In the genomic region with DNA sequence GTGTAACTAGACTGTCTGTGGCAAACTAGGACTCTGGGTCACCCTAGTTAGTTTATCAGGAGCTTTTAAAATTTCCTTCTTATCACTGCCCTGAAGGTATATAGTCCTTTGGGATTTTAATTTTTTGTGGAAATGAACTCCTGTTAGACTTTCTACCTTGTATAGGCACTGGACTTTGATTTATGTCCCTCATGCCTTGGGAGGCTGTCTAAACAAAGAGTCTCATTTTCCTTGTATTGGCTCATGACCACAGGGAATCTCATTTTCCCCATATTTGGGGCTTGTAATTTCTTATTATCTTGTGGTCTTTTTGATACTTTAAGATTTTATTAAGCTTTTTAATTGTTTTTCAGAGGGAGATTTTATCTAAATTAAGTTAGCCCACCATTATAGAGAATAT, we compare ENCODE assay signal across 3 cellular contexts.
TF ChIP-seq lines count a peak whose summit lies in the region.

No MANE protein-coding gene starts in this region.

TF ChIP-seq in SK-N-SH, 30 proteins besides CTCF, POLR2A, EP300 and RAD21:
- no peak for TF ChIP-seq FOSL2 (IDR thresholded peaks at IDR 0.05; ENCODE audit: borderline replicate concordance, low read depth)
- TF ChIP-seq, protein P1, sequence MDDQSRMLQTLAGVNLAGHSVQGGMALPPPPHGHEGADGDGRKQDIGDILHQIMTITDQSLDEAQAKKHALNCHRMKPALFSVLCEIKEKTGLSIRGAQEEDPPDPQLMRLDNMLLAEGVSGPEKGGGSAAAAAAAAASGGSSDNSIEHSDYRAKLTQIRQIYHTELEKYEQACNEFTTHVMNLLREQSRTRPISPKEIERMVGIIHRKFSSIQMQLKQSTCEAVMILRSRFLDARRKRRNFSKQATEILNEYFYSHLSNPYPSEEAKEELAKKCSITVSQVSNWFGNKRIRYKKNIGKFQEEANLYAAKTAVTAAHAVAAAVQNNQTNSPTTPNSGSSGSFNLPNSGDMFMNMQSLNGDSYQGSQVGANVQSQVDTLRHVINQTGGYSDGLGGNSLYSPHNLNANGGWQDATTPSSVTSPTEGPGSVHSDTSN (IDR thresholded peaks at IDR 0.05): peak; percentile 48; the same call in 1 of the 2 replicates
- TF ChIP-seq, protein P2, sequence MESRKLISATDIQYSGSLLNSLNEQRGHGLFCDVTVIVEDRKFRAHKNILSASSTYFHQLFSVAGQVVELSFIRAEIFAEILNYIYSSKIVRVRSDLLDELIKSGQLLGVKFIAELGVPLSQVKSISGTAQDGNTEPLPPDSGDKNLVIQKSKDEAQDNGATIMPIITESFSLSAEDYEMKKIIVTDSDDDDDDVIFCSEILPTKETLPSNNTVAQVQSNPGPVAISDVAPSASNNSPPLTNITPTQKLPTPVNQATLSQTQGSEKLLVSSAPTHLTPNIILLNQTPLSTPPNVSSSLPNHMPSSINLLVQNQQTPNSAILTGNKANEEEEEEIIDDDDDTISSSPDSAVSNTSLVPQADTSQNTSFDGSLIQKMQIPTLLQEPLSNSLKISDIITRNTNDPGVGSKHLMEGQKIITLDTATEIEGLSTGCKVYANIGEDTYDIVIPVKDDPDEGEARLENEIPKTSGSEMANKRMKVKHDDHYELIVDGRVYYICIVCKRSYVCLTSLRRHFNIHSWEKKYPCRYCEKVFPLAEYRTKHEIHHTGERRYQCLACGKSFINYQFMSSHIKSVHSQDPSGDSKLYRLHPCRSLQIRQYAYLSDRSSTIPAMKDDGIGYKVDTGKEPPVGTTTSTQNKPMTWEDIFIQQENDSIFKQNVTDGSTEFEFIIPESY (IDR thresholded peaks at IDR 0.05; ENCODE audit: borderline replicate concordance, low read depth): no peak

TF ChIP-seq in SK-N-SH treated with all-trans-retinoic acid at 6 μM for 48 hours, 23 proteins besides CTCF, POLR2A, EP300 and RAD21:
- TF ChIP-seq, protein P3, sequence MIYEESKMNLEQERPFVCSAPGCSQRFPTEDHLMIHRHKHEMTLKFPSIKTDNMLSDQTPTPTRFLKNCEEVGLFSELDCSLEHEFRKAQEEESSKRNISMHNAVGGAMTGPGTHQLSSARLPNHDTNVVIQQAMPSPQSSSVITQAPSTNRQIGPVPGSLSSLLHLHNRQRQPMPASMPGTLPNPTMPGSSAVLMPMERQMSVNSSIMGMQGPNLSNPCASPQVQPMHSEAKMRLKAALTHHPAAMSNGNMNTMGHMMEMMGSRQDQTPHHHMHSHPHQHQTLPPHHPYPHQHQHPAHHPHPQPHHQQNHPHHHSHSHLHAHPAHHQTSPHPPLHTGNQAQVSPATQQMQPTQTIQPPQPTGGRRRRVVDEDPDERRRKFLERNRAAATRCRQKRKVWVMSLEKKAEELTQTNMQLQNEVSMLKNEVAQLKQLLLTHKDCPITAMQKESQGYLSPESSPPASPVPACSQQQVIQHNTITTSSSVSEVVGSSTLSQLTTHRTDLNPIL (CRISPR knock-in tag; IDR thresholded peaks at IDR 0.05; ENCODE audit: low read depth): no peak

TF ChIP-seq in K562, 482 proteins besides CTCF, POLR2A, EP300 and RAD21:
- TF ChIP-seq MEIS2 (IDR thresholded peaks at IDR 0.05; ENCODE audit: partially characterized antibody) (peak; percentile 18), TOE1 (IDR thresholded peaks at IDR 0.05; ENCODE audit: borderline replicate concordance) (no peak), TOE1 (CRISPR knock-in tag; IDR thresholded peaks at IDR 0.05; ENCODE audit: borderline replicate concordance, low read depth) (no peak)
